8 cellular contexts compared by ENCODE assay signal in the genomic region with DNA sequence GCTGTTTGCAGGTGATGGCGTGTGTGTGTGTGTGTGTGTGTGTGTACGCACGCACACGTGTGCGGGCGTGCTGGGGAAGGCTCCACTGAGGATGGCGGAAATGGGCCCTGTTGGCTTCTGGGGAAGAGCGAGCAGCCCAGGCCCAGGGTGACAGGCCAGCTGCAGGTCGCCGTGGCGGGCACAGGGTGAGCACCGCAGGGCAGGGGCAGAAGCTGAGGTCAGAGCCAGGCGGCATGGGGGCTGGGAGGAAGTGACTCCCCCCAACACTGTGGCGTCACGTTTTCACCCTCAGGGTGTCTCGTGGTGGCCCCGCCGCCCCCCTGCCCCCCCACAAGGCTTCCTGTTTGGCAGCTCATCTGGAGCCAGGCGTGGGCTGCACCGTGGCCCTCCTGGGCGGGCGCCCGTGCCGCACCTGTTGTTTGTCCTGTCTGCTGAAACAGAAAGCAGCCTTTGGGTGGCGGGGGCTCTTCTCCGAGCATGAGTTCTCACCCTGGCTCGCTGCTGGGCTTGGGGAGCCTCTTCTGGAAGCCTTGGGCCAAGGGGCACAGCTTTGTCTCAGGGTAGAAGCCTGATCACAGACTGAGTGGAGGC. TPM values are rescaled to one million over a fixed set of nuclear protein-coding genes. Genes with fewer than 3 reads are reported as not detected.
DNase-seq lines count a peak whose midpoint lies in the region; ATAC-seq lines count a peak whose summit lies in the region.

No MANE protein-coding gene starts in this region.

- DNase-seq in NCI-H748 (lab: John Stamatoyannopoulos, UW; ENCODE audit: unreplicated experiment): peak; percentile 75
- DNase-seq in NCI-H748 treated with DMSO at 0.1 percent for 48 hours (lab: John Stamatoyannopoulos, UW): no peak
- peak; percentile 90 for DNase-seq in activated CD4-positive, alpha-beta T cell treated with anti-CD3 and anti-CD28 coated beads, Interleukin-2, amount 10 ng/mL, durations not matched to agents 7 days and 5 days
- peak; percentile 64 to 79 (median 66) for DNase-seq in stimulated activated CD4-positive, alpha-beta T cell treated with anti-CD3 and anti-CD28 coated beads, Interleukin-12 subunit alpha, Interleukin-12 subunit beta, amount 100 ng/mL, for 48 hours (ENCODE audit: low read depth in 2 of 3, low spot score in 1 of 3)
- DNase-seq in DMS114 treated with DMSO at 0.1 percent for 48 hours (lab: John Stamatoyannopoulos, UW; ENCODE audit: unreplicated experiment): no peak
- DNase-seq in mesenteric fat pad (ENCODE audit: low spot score): no peak

- no peaks in the 10 kb centered on the region for H3K27me3 Mint-ChIP-seq in activated CD4-positive, alpha-beta T cell treated with anti-CD3 and anti-CD28 coated beads, Interleukin-2, amount 10 ng/mL, durations not matched to agents 7 days and 5 days

- POLR2A ChIA-PET in activated CD4-positive, alpha-beta T cell treated with anti-CD3 and anti-CD28 coated beads, Interleukin-2, amount 10 ng/mL, durations not matched to agents 7 days and 5 days (lab: Charles Lee): interaction anchor here (0.6 to 1.3 kb wide), 4 partner anchors 29 to 36 kb away, joined by 3 to 4 read pairs (median 3); no protein-coding TSS in a partner anchor

- H3K4me1 Mint-ChIP-seq in activated CD4-positive, alpha-beta T cell treated with anti-CD3 and anti-CD28 coated beads, Interleukin-2, amount 10 ng/mL, durations not matched to agents 7 days and 5 days: peaks cover 97% of the 10 kb centered on the region

- peak; percentile 55 for ATAC-seq in HG03520 (IDR thresholded peaks at IDR 0.05; ENCODE audit: unreplicated experiment)
- peak; percentile 50 for ATAC-seq in esophagus mucosa

- no peaks in the 10 kb centered on the region for H3K9me3 Mint-ChIP-seq in activated CD4-positive, alpha-beta T cell treated with anti-CD3 and anti-CD28 coated beads, Interleukin-2, amount 10 ng/mL, durations not matched to agents 7 days and 5 days

- peak overlapping the region; percentile 79 for H3K4me3 Mint-ChIP-seq in activated CD4-positive, alpha-beta T cell treated with anti-CD3 and anti-CD28 coated beads, Interleukin-2, amount 10 ng/mL, durations not matched to agents 7 days and 5 days

- H3K36me3 Mint-ChIP-seq in activated CD4-positive, alpha-beta T cell treated with anti-CD3 and anti-CD28 coated beads, Interleukin-2, amount 10 ng/mL, durations not matched to agents 7 days and 5 days (ENCODE audit: low read depth): peaks cover 83% of the 10 kb centered on the region

- CTCF ChIA-PET in activated CD4-positive, alpha-beta T cell treated with anti-CD3 and anti-CD28 coated beads, Interleukin-2, amount 10 ng/mL, durations not matched to agents 7 days and 5 days (lab: Charles Lee): interaction anchor here (0.6 to 1.5 kb wide), 13 partner anchors 8 to 101 kb away, joined by 3 to 7 read pairs (median 3); no protein-coding TSS in a partner anchor

- peak overlapping the region; percentile 97 for H3K27ac Mint-ChIP-seq in activated CD4-positive, alpha-beta T cell treated with anti-CD3 and anti-CD28 coated beads, Interleukin-2, amount 10 ng/mL, durations not matched to agents 7 days and 5 days

RNA-seq across cellular contexts. Expression of gene RBM38, which starts 7.1 kb away (rescaled TPM):
- 10 to 100 TPM; 97.3 to 98.8 TPM for total RNA-seq in activated CD4-positive, alpha-beta T cell treated with anti-CD3 and anti-CD28 coated beads, Interleukin-2, amount 10 ng/mL, durations not matched to agents 7 days and 5 days
- 12.3 TPM for total RNA-seq in esophagus mucosa
- total RNA-seq in mesenteric fat pad: 16.9 TPM

RNA-seq across cellular contexts. Expression of gene RAE1, which starts 47.3 kb away (rescaled TPM):
- 10 to 100 TPM; 37.5 to 37.9 TPM for total RNA-seq in activated CD4-positive, alpha-beta T cell treated with anti-CD3 and anti-CD28 coated beads, Interleukin-2, amount 10 ng/mL, durations not matched to agents 7 days and 5 days
- total RNA-seq in esophagus mucosa: 22.8 TPM
- 18.0 TPM for total RNA-seq in mesenteric fat pad

Comparison
In these comparisons a context has a peak if more than half of its experiments do, and no peak if none do; other contexts are left out.
1. DNase-seq: peak in NCI-H748 (single experiment), activated CD4-positive, alpha-beta T cell treated with anti-CD3 and anti-CD28 coated beads, Interleukin-2, amount 10 ng/mL, durations not matched to agents 7 days and 5 days (single experiment) and stimulated activated CD4-positive, alpha-beta T cell treated with anti-CD3 and anti-CD28 coated beads, Interleukin-12 subunit alpha, Interleukin-12 subunit beta, amount 100 ng/mL, for 48 hours (3 of 3); none in NCI-H748 treated with DMSO at 0.1 percent for 48 hours (single experiment), DMS114 treated with DMSO at 0.1 percent for 48 hours (single experiment) and mesenteric fat pad (single experiment).